In genomic region chr12:32285484-32285883, GRCh38 we compare ENCODE assay signal across 19 cellular contexts.
"Had no signal": no experiment of that assay in that cellular context is flagged by ENCODE, and none has a peak within 500 bp of the region (broad histone marks: within the 10 kb centered on the region; RNA-seq: fewer than 3 reads in every experiment).

No MANE protein-coding gene starts in this region.

- H3K27me3 ChIP-seq: colonic mucosa, esophagus muscularis mucosa, right lobe of liver, suprapubic skin had no signal

- H3K36me3 ChIP-seq: colonic mucosa, esophagus muscularis mucosa, prostate gland, right lobe of liver, suprapubic skin had no signal

- H3K27ac ChIP-seq: colonic mucosa, esophagus muscularis mucosa, prostate gland, right lobe of liver, suprapubic skin had no signal

- DNase-seq: activated B cell treated with CpG ODN at 0.5 μM for 24 hours; activated CD4-positive, alpha-beta T cell treated with anti-CD3 and anti-CD28 coated beads for 48 hours; activated CD8-positive, alpha-beta memory T cell treated with anti-CD3 and anti-CD28 coated beads, Interleukin-2, amount 50 U/mL, for 4 hours; activated CD8-positive, alpha-beta T cell treated with anti-CD3 and anti-CD28 coated beads, Interleukin-2, amount 10 ng/mL, durations not matched to agents 7 days and 5 days; activated effector memory CD4-positive, alpha-beta T cell treated with anti-CD3 and anti-CD28 coated beads, Interleukin-2, amount 50 U/mL, for 16 hours; activated T-cell treated with anti-CD3 and anti-CD28 coated beads, Interleukin-2, amount 50 U/mL, for 48 hours; amniotic stem cell; caudate nucleus; colonic mucosa; hippocampal formation; mucosa of descending colon; naive thymus-derived CD4-positive, alpha-beta T cell; right lobe of liver; T-helper 2 cell; trophoblast cell had no signal

- H3K9me3 ChIP-seq: colonic mucosa, esophagus muscularis mucosa, prostate gland, right lobe of liver, suprapubic skin had no signal

- H3K4me1 ChIP-seq: colonic mucosa, esophagus muscularis mucosa, prostate gland, right lobe of liver had no signal

- ATAC-seq: activated CD8-positive, alpha-beta T cell treated with anti-CD3 and anti-CD28 coated beads, Interleukin-2, amount 10 ng/mL, durations not matched to agents 7 days and 5 days; mucosa of descending colon; naive thymus-derived CD4-positive, alpha-beta T cell; right lobe of liver had no signal

- H3K4me3 ChIP-seq: colonic mucosa, esophagus muscularis mucosa, lung, mucosa of descending colon, prostate gland, right lobe of liver, suprapubic skin had no signal
